In the genomic region with DNA sequence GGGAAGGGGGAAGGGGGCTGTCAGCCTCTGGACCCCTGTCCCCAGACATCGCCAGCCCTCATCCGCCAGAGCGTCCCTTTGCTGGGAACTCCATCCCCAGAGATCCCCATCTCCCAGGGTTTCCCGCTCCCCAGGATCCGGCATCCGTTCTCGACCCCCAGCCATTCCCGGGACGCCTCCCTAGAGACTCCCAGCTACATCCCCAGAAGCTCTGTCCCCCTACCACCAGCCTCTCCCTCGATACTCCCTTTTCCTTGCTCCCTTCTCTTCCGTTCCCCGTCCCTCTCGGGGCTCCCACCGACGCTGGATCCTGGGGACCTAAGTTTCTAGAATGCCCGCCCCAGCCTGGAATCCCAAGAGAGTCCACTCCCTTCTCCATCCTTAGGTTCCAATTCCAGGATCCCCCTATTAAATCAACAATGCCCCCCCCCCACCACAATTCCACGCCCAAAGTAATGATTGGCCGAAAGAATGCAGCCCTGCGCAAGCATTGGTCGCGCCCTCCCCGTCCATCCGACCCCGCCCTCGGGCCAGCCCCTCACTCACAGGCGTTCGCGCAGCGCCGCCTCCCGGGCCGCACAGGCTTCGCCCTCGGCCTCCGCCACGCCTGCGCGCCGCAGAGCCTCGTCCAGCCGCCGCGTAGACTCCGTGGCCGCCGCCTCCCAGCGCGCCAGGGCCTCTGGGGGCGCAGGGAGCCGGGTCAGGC, we compare ENCODE assay signal across 1 cellular context.
A peak's percentile ranks its signal among the peaks of the same experiment; 100 is the strongest.
TF ChIP-seq lines count a peak whose summit lies in the region.

No MANE protein-coding gene starts in this region.

TF ChIP-seq in HEK293, 187 proteins besides CTCF, POLR2A, EP300 and RAD21 (continued from another document and continues in another):
- TF ChIP-seq ZNF391 (tag by site-specific recombination; IDR thresholded peaks at IDR 0.05; ENCODE audit: borderline replicate concordance, low read depth) (0 out of 2 replicates have a peak, but pooled peaks have one; percentile 42), ZEB2 (tag by site-specific recombination; IDR thresholded peaks at IDR 0.05) (peak; percentile 73), SCRT2 (tag by site-specific recombination; IDR thresholded peaks at IDR 0.05) (peak; percentile 57; the same call in 1 of the 2 replicates), KLF9 (tag by site-specific recombination; IDR thresholded peaks at IDR 0.05; ENCODE audit: low read depth) (peak; percentile 76), PRDM10 (tag by site-specific recombination; IDR thresholded peaks at IDR 0.05) (peak; percentile 86), ZNF302 (tag by site-specific recombination; IDR thresholded peaks at IDR 0.05; ENCODE audit: low read depth) (no peak), ZSCAN30 (tag by site-specific recombination; IDR thresholded peaks at IDR 0.05) (peak; percentile 81), ZNF341 (tag by site-specific recombination; IDR thresholded peaks at IDR 0.05; ENCODE audit: low read depth) (peak; percentile 69), ZBTB20 (tag by site-specific recombination; IDR thresholded peaks at IDR 0.05) (peak; percentile 26; the same call in 1 of the 2 replicates), ZNF837 (tag by site-specific recombination; IDR thresholded peaks at IDR 0.05) (no peak), SP2 (tag by site-specific recombination; IDR thresholded peaks at IDR 0.05) (peak; percentile 96), IKZF3 (tag by site-specific recombination; IDR thresholded peaks at IDR 0.05) (peak; percentile 88), KLF16 (tag by site-specific recombination; IDR thresholded peaks at IDR 0.05) (peak; percentile 81), ZNF621 (tag by site-specific recombination; IDR thresholded peaks at IDR 0.05) (no peak), ZNF701 (tag by site-specific recombination; IDR thresholded peaks at IDR 0.05) (no peak), KLF7 (tag by site-specific recombination; IDR thresholded peaks at IDR 0.05; ENCODE audit: borderline replicate concordance) (peak; percentile 66; the same call in 1 of the 2 replicates), ZNF398 (tag by site-specific recombination; IDR thresholded peaks at IDR 0.05) (peak; percentile 85), ZNF629 (tag by site-specific recombination; IDR thresholded peaks at IDR 0.05) (0 out of 2 replicates have a peak, but pooled peaks have one; percentile 39), YY1 (tag by site-specific recombination; IDR thresholded peaks at IDR 0.05) (0 out of 2 replicates have a peak, but pooled peaks have one; percentile 20), ZNF610 (tag by site-specific recombination; IDR thresholded peaks at IDR 0.05; ENCODE audit: borderline replicate concordance) (0 out of 2 replicates have a peak, but pooled peaks have one; percentile 18), KLF10 (tag by site-specific recombination; IDR thresholded peaks at IDR 0.05) (peak; percentile 98), ZNF138 (tag by site-specific recombination; IDR thresholded peaks at IDR 0.05; ENCODE audit: borderline replicate concordance) (no peak), ZNF600 (tag by site-specific recombination; IDR thresholded peaks at IDR 0.05) (peak; percentile 44; the same call in 1 of the 2 replicates), ZNF146 (tag by site-specific recombination; IDR thresholded peaks at IDR 0.05) (0 out of 2 replicates have a peak, but pooled peaks have one; percentile 4), WT1 (tag by site-specific recombination; IDR thresholded peaks at IDR 0.05) (peak; percentile 95), HIC1 (tag by site-specific recombination; IDR thresholded peaks at IDR 0.05) (no peak), ZNF335 (tag by site-specific recombination; conservative IDR thresholded peaks at IDR 0.05) (peak; percentile 56; the same call in 1 of the 2 replicates), ZNF561 (tag by site-specific recombination; IDR thresholded peaks at IDR 0.05; ENCODE audit: borderline replicate concordance) (peak; percentile 70; the same call in 1 of the 2 replicates), ZBTB17 (tag by site-specific recombination; IDR thresholded peaks at IDR 0.05) (peak; percentile 96)
- TF ChIP-seq, protein P1, sequence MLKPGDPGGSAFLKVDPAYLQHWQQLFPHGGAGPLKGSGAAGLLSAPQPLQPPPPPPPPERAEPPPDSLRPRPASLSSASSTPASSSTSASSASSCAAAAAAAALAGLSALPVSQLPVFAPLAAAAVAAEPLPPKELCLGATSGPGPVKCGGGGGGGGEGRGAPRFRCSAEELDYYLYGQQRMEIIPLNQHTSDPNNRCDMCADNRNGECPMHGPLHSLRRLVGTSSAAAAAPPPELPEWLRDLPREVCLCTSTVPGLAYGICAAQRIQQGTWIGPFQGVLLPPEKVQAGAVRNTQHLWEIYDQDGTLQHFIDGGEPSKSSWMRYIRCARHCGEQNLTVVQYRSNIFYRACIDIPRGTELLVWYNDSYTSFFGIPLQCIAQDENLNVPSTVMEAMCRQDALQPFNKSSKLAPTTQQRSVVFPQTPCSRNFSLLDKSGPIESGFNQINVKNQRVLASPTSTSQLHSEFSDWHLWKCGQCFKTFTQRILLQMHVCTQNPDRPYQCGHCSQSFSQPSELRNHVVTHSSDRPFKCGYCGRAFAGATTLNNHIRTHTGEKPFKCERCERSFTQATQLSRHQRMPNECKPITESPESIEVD (tag by site-specific recombination; IDR thresholded peaks at IDR 0.05), result no peak
- TF ChIP-seq, protein P2, sequence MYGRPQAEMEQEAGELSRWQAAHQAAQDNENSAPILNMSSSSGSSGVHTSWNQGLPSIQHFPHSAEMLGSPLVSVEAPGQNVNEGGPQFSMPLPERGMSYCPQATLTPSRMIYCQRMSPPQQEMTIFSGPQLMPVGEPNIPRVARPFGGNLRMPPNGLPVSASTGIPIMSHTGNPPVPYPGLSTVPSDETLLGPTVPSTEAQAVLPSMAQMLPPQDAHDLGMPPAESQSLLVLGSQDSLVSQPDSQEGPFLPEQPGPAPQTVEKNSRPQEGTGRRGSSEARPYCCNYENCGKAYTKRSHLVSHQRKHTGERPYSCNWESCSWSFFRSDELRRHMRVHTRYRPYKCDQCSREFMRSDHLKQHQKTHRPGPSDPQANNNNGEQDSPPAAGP (tag by site-specific recombination; IDR thresholded peaks at IDR 0.05), result peak; percentile 81
- TF ChIP-seq, protein P3, sequence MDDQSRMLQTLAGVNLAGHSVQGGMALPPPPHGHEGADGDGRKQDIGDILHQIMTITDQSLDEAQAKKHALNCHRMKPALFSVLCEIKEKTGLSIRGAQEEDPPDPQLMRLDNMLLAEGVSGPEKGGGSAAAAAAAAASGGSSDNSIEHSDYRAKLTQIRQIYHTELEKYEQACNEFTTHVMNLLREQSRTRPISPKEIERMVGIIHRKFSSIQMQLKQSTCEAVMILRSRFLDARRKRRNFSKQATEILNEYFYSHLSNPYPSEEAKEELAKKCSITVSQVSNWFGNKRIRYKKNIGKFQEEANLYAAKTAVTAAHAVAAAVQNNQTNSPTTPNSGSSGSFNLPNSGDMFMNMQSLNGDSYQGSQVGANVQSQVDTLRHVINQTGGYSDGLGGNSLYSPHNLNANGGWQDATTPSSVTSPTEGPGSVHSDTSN (CRISPR knock-in tag; IDR thresholded peaks at IDR 0.05), result 0 out of 2 replicates have a peak, but pooled peaks have one; percentile 71
- TF ChIP-seq, protein P4, sequence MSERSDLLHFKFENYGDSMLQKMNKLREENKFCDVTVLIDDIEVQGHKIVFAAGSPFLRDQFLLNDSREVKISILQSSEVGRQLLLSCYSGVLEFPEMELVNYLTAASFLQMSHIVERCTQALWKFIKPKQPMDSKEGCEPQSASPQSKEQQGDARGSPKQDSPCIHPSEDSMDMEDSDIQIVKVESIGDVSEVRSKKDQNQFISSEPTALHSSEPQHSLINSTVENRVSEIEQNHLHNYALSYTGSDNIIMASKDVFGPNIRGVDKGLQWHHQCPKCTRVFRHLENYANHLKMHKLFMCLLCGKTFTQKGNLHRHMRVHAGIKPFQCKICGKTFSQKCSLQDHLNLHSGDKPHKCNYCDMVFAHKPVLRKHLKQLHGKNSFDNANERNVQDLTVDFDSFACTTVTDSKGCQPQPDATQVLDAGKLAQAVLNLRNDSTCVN (tag by site-specific recombination; optimal IDR thresholded peaks at IDR 0.05), result peak; percentile 52
- TF ChIP-seq, protein P5, sequence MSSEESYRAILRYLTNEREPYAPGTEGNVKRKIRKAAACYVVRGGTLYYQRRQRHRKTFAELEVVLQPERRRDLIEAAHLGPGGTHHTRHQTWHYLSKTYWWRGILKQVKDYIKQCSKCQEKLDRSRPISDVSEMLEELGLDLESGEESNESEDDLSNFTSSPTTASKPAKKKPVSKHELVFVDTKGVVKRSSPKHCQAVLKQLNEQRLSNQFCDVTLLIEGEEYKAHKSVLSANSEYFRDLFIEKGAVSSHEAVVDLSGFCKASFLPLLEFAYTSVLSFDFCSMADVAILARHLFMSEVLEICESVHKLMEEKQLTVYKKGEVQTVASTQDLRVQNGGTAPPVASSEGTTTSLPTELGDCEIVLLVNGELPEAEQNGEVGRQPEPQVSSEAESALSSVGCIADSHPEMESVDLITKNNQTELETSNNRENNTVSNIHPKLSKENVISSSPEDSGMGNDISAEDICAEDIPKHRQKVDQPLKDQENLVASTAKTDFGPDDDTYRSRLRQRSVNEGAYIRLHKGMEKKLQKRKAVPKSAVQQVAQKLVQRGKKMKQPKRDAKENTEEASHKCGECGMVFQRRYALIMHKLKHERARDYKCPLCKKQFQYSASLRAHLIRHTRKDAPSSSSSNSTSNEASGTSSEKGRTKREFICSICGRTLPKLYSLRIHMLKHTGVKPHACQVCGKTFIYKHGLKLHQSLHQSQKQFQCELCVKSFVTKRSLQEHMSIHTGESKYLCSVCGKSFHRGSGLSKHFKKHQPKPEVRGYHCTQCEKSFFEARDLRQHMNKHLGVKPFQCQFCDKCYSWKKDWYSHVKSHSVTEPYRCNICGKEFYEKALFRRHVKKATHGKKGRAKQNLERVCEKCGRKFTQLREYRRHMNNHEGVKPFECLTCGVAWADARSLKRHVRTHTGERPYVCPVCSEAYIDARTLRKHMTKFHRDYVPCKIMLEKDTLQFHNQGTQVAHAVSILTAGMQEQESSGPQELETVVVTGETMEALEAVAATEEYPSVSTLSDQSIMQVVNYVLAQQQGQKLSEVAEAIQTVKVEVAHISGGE (tag by site-specific recombination; conservative IDR thresholded peaks at IDR 0.05; ENCODE audit: low read depth), result 0 out of 2 replicates have a peak, but pooled peaks have one; percentile 26
